In the genomic region with DNA sequence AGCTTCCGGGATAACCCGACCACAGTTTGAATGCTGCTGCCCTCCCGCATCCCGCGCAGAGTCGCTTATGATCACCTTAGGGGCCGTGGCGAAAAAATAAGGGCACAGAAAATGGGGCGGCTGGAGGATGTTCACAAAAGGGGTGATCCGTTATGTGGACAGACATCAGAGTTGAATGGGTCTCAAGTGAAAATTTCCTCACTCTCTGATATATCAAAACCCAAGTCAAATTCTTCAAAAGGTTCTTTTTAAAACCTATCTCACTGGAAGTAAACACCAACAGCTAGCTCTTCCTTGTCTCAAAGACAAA, we compare ENCODE assay signal across 9 cellular contexts. TPM values are rescaled to one million over a fixed set of nuclear protein-coding genes. Genes with fewer than 3 reads are reported as not detected.
DNase-seq lines count a peak whose midpoint lies in the region; ATAC-seq, FAIRE-seq and TF ChIP-seq lines count a peak whose summit lies in the region.
"Had no signal": no experiment of that assay in that cellular context is flagged by ENCODE, and none has a peak within 500 bp of the region (broad histone marks: within the 10 kb centered on the region; RNA-seq: fewer than 3 reads in every experiment).

No MANE protein-coding gene starts in this region.

- H3K9me3 ChIP-seq in DND-41 (ENCODE audit: insufficient read depth, low read length, severe bottlenecking) (no peaks in the 10 kb centered on the region), OCI-LY7 (ENCODE audit: low read length) (no peaks in the 10 kb centered on the region), pancreas (no peaks in the 10 kb centered on the region)

- no TSS peak for BruUV-seq in OCI-LY7 (replicated peaks; lab: Mats Ljungman, UMichigan)

- no peak for FAIRE-seq in pancreas (lab: Jason Lieb, UNC)
- FAIRE-seq: endometrium had no signal

- H3K27ac ChIP-seq in DND-41 (ENCODE audit: low read length) (peak overlapping the region; percentile 62), OCI-LY7 (ENCODE audit: low read depth, low read length, poor library complexity, severe bottlenecking) (peak overlapping the region; percentile 64), pancreas (peak overlapping the region; percentile 39 to 70 (median 57))

- H3K36me3 ChIP-seq in DND-41 (ENCODE audit: insufficient read depth, low read length) (no peaks in the 10 kb centered on the region; the same call in 1 of the 2 replicates), OCI-LY7 (ENCODE audit: insufficient read depth, low read length) (no peaks in the 10 kb centered on the region), pancreas (no peaks in the 10 kb centered on the region)

- H3K9ac ChIP-seq in DND-41 (ENCODE audit: low read depth, low read length) = peak overlapping the region; percentile 37; the same call in 1 of the 2 replicates

- no peaks in the 10 kb centered on the region for H3K27me3 ChIP-seq in DND-41 (ENCODE audit: insufficient read depth, low read length, poor library complexity)
- H3K27me3 ChIP-seq in pancreas = no peaks in the 10 kb centered on the region

- H3K4me2 ChIP-seq in DND-41 (ENCODE audit: insufficient read depth, low read length) (peak overlapping the region; percentile 98), OCI-LY7 (ENCODE audit: low read length) (peak overlapping the region; percentile 90)

- ATAC-seq in DND-41 (ENCODE audit: insufficient read depth, low read depth) (no peak), pancreas (peak in 1 of 4 donors; percentile 28), GM18868 (IDR thresholded peaks at IDR 0.05; ENCODE audit: unreplicated experiment) (no peak), GM18870 (IDR thresholded peaks at IDR 0.05; ENCODE audit: unreplicated experiment) (no peak)

- DNase-seq in DND-41 (no peak), OCI-LY7 (ENCODE audit: low spot score) (no peak), epithelial cell of esophagus (ENCODE audit: low read depth) (no peak), pancreas (no peak), H4 (ENCODE audit: low spot score) (no peak), NCI-H1092 treated with DMSO at 0.1 percent for 48 hours (lab: John Stamatoyannopoulos, UW) (no peak)

- H2AFZ ChIP-seq in DND-41 (ENCODE audit: low read depth, low read length) (peak overlapping the region; percentile 29), OCI-LY7 (ENCODE audit: low read length) (peak overlapping the region; percentile 94)

- intact Hi-C loops in OCI-LY7 (cut with micrococcal nuclease; ENCODE audit: unreplicated experiment) = no loop called here
- intact Hi-C loops in pancreas (cut with DNase I) = no loop called here

- H3K4me1 ChIP-seq in DND-41 (ENCODE audit: insufficient read depth, low read length) = peaks cover 32% of the 10 kb centered on the region
- H3K4me1 ChIP-seq in OCI-LY7 (ENCODE audit: insufficient read depth, low read length, poor library complexity, severe bottlenecking) = peaks cover 41% of the 10 kb centered on the region
- peaks cover 0 to 12% (median 6%) of the 10 kb centered on the region in 3 donors for H3K4me1 ChIP-seq in pancreas

- WGBS in pancreas, 2 donors = 3 to 4% methylated on average over 10 of the region's 10 CpGs

- no peaks in the 10 kb centered on the region for H3K9me2 ChIP-seq in OCI-LY7 (ENCODE audit: insufficient read depth, low read length)

- POLR2A ChIA-PET in OCI-LY7 (lab: Charles Lee) = no interaction called here

- no peaks in the 10 kb centered on the region for H3K79me2 ChIP-seq in DND-41 (ENCODE audit: insufficient read depth, low read length)
- H3K79me2 ChIP-seq in OCI-LY7 (ENCODE audit: insufficient read depth, low read depth, low read length) = 0 out of 2 replicates have a peak, but pooled peaks cover 3% of the 10 kb centered on the region

- H4K20me1 ChIP-seq in DND-41 (ENCODE audit: insufficient read depth, low read length) (no peaks in the 10 kb centered on the region), OCI-LY7 (ENCODE audit: insufficient read depth, low read length) (no peaks in the 10 kb centered on the region)

- H3K4me3 ChIP-seq in DND-41 (ENCODE audit: low read depth in 1 of 2, low read length in 2 of 2) = peak overlapping the region in 1 of 2 experiments; percentile 91; a peak in 2 of 4 replicates
- H3K4me3 ChIP-seq in OCI-LY7 (ENCODE audit: low read depth, low read length, poor library complexity, severe bottlenecking) = peak overlapping the region; percentile 79
- H3K4me3 ChIP-seq in epithelial cell of esophagus (ENCODE audit: low read length) = peak overlapping the region; percentile 53
- peak overlapping the region; percentile 64 to 80 (median 72) for H3K4me3 ChIP-seq in pancreas

- CTCF ChIA-PET in OCI-LY7 (lab: Charles Lee; ENCODE audit: unreplicated experiment) = no interaction called here

- no peak for TF ChIP-seq CTCF in DND-41 (IDR thresholded peaks at IDR 0.05; ENCODE audit: borderline replicate concordance, extremely low read depth, low read length, poor library complexity, severe bottlenecking)
- no peak for TF ChIP-seq CTCF in OCI-LY7 (conservative IDR thresholded peaks at IDR 0.05; ENCODE audit: low read length)
- TF ChIP-seq CTCF in epithelial cell of esophagus (IDR thresholded peaks at IDR 0.05; ENCODE audit: insufficient read depth, low read depth, low read length, missing control alignments) = no peak
- no peak for TF ChIP-seq CTCF in pancreas (IDR thresholded peaks at IDR 0.05)

RNA-seq across cellular contexts. Expression of gene CEP112, which starts 0.4 kb away (rescaled TPM):
- 2.7 and 2.9 TPM in 2 replicates for total RNA-seq in OCI-LY7 (2014; rRNA removed; shearing (Covaris generic))
- total RNA-seq in OCI-LY7 (2022) (6.9 and 9.4 TPM in 2 replicates), pancreas (10 to 100 TPM in 3 of 6 donors, 1 to 10 TPM in 3; 8.4 to 11.4 (median 10.2) TPM)
- polyA plus RNA-seq in pancreas = 1 to 10 TPM; 8.8 to 9.8 TPM
- total RNA-seq in H4 (2014; rRNA removed; shearing (Covaris generic)) = 3.0 and 13.2 TPM in 2 replicates

RNA-seq across cellular contexts. Expression of gene APOH, which starts 36.9 kb away (rescaled TPM):
- total RNA-seq in OCI-LY7 (2014; rRNA removed; shearing (Covaris generic)) = not detected in 2 replicates
- total RNA-seq in OCI-LY7 (2022) = not detected in 2 replicates
- total RNA-seq in pancreas = 1 to 10 TPM; 3.8 to 8.8 (median 7.5) TPM
- polyA plus RNA-seq in pancreas = 10 to 100 TPM in 1 of 2 donors, 1 to 10 TPM in 1; 8.7 to 68.4 TPM
- total RNA-seq in H4 (2014; rRNA removed; shearing (Covaris generic)) = not detected in 2 replicates
